ENCODE assay signal across 2 cellular contexts in the genomic region with DNA sequence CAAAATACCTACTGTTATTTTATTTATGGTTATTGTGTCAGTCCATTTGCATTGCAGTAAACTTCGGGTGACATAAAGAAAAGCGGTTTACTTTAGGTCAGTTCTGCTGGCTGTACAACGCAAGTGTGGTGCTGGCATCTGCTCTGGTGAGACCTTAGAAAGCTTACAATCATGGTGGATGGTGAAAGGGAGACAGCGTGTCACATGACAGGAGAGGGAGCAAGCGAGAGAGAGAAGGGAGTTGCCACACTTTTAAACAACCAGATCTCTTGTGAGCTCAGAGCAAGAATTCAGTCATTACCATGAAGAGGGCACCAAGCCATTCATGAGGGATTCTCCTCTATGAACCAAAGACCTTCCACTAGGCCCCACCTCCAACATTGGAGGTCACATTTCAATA.
TF ChIP-seq lines count a peak whose summit lies in the region.

No MANE protein-coding gene starts in this region.

TF ChIP-seq in GM23338, 12 proteins besides CTCF, POLR2A, EP300 and RAD21 (continued from another document):
- TF ChIP-seq, protein P1, sequence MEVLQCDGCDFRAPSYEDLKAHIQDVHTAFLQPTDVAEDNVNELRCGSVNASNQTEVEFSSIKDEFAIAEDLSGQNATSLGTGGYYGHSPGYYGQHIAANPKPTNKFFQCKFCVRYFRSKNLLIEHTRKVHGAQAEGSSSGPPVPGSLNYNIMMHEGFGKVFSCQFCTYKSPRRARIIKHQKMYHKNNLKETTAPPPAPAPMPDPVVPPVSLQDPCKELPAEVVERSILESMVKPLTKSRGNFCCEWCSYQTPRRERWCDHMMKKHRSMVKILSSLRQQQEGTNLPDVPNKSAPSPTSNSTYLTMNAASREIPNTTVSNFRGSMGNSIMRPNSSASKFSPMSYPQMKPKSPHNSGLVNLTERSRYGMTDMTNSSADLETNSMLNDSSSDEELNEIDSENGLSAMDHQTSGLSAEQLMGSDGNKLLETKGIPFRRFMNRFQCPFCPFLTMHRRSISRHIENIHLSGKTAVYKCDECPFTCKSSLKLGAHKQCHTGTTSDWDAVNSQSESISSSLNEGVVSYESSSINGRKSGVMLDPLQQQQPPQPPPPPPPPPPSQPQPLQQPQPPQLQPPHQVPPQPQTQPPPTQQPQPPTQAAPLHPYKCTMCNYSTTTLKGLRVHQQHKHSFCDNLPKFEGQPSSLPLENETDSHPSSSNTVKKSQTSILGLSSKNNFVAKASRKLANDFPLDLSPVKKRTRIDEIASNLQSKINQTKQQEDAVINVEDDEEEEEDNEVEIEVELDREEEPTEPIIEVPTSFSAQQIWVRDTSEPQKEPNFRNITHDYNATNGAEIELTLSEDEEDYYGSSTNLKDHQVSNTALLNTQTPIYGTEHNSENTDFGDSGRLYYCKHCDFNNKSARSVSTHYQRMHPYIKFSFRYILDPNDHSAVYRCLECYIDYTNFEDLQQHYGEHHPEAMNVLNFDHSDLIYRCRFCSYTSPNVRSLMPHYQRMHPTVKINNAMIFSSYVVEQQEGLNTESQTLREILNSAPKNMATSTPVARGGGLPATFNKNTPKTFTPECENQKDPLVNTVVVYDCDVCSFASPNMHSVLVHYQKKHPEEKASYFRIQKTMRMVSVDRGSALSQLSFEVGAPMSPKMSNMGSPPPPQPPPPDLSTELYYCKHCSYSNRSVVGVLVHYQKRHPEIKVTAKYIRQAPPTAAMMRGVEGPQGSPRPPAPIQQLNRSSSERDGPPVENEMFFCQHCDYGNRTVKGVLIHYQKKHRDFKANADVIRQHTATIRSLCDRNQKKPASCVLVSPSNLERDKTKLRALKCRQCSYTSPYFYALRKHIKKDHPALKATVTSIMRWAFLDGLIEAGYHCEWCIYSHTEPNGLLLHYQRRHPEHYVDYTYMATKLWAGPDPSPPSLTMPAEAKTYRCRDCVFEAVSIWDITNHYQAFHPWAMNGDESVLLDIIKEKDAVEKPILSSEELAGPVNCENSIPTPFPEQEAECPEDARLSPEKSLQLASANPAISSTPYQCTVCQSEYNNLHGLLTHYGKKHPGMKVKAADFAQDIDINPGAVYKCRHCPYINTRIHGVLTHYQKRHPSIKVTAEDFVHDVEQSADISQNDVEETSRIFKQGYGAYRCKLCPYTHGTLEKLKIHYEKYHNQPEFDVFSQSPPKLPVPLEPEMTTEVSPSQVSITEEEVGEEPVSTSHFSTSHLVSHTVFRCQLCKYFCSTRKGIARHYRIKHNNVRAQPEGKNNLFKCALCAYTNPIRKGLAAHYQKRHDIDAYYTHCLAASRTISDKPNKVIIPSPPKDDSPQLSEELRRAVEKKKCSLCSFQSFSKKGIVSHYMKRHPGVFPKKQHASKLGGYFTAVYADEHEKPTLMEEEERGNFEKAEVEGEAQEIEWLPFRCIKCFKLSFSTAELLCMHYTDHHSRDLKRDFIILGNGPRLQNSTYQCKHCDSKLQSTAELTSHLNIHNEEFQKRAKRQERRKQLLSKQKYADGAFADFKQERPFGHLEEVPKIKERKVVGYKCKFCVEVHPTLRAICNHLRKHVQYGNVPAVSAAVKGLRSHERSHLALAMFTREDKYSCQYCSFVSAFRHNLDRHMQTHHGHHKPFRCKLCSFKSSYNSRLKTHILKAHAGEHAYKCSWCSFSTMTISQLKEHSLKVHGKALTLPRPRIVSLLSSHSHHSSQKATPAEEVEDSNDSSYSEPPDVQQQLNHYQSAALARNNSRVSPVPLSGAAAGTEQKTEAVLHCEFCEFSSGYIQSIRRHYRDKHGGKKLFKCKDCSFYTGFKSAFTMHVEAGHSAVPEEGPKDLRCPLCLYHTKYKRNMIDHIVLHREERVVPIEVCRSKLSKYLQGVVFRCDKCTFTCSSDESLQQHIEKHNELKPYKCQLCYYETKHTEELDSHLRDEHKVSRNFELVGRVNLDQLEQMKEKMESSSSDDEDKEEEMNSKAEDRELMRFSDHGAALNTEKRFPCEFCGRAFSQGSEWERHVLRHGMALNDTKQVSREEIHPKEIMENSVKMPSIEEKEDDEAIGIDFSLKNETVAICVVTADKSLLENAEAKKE (CRISPR knock-in tag; IDR thresholded peaks at IDR 0.05), result no peak
- no peak for TF ChIP-seq CREB1 (CRISPR knock-in tag; IDR thresholded peaks at IDR 0.05; ENCODE audit: low read depth)
- no peak for TF ChIP-seq STAT1 (IDR thresholded peaks at IDR 0.05; ENCODE audit: unreplicated experiment)
- no peak for TF ChIP-seq NANOG (IDR thresholded peaks at IDR 0.05; ENCODE audit: borderline replicate concordance)
- TF ChIP-seq ZNF114 (CRISPR knock-in tag; IDR thresholded peaks at IDR 0.05), result no peak
- no peak for TF ChIP-seq EZH2 (IDR thresholded peaks at IDR 0.05; ENCODE audit: low read depth, unreplicated experiment)
- TF ChIP-seq ZNF331 (CRISPR knock-in tag; IDR thresholded peaks at IDR 0.05; ENCODE audit: low read depth), result no peak
- TF ChIP-seq, protein P2, sequence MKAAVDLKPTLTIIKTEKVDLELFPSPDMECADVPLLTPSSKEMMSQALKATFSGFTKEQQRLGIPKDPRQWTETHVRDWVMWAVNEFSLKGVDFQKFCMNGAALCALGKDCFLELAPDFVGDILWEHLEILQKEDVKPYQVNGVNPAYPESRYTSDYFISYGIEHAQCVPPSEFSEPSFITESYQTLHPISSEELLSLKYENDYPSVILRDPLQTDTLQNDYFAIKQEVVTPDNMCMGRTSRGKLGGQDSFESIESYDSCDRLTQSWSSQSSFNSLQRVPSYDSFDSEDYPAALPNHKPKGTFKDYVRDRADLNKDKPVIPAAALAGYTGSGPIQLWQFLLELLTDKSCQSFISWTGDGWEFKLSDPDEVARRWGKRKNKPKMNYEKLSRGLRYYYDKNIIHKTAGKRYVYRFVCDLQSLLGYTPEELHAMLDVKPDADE (IDR thresholded peaks at IDR 0.05), result no peak
- TF ChIP-seq JUNB (IDR thresholded peaks at IDR 0.05; ENCODE audit: unreplicated experiment), result no peak
- TF ChIP-seq EZH2phosphoT487 (IDR thresholded peaks at IDR 0.05; ENCODE audit: unreplicated experiment), result no peak

TF ChIP-seq in WTC11, 78 proteins besides CTCF, POLR2A, EP300 and RAD21 (continued from another document):
- TF ChIP-seq, protein P3, sequence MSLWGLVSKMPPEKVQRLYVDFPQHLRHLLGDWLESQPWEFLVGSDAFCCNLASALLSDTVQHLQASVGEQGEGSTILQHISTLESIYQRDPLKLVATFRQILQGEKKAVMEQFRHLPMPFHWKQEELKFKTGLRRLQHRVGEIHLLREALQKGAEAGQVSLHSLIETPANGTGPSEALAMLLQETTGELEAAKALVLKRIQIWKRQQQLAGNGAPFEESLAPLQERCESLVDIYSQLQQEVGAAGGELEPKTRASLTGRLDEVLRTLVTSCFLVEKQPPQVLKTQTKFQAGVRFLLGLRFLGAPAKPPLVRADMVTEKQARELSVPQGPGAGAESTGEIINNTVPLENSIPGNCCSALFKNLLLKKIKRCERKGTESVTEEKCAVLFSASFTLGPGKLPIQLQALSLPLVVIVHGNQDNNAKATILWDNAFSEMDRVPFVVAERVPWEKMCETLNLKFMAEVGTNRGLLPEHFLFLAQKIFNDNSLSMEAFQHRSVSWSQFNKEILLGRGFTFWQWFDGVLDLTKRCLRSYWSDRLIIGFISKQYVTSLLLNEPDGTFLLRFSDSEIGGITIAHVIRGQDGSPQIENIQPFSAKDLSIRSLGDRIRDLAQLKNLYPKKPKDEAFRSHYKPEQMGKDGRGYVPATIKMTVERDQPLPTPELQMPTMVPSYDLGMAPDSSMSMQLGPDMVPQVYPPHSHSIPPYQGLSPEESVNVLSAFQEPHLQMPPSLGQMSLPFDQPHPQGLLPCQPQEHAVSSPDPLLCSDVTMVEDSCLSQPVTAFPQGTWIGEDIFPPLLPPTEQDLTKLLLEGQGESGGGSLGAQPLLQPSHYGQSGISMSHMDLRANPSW (CRISPR knock-in tag; conservative IDR thresholded peaks at IDR 0.05; ENCODE audit: low read depth), result no peak
- TF ChIP-seq, protein P4, sequence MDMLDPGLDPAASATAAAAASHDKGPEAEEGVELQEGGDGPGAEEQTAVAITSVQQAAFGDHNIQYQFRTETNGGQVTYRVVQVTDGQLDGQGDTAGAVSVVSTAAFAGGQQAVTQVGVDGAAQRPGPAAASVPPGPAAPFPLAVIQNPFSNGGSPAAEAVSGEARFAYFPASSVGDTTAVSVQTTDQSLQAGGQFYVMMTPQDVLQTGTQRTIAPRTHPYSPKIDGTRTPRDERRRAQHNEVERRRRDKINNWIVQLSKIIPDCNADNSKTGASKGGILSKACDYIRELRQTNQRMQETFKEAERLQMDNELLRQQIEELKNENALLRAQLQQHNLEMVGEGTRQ (CRISPR knock-in tag; IDR thresholded peaks at IDR 0.05), result peak; percentile 68
